27 cellular contexts compared by ENCODE assay signal in the genomic region with DNA sequence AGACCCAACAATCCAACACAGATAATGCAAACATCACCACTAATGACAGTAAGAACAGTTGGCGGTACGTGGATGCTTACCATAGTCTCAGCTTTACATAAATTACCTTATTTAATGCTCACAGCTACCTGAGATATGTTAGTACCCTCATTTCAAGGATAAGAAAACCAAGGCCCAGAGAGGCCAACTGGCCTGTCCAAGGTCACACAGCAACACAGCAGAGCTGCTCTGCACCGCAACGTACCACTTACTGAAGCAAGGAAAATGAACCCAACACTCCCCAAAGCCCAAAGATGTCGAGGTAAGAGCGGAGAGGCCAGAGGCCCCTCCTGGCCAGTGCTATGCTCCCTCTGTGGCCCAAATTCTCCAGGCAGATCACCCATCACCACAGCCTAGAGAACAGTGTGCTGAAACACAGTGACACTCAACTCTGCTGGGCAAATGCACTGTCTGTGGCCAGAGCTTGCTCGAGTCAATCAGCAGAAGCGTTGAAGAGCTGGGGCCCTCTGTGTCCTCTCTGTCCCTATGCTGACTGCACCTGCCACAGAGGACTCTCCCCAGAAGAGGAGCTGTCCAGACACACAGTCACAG. TPM values are rescaled to one million over a fixed set of nuclear protein-coding genes. Genes with fewer than 3 reads are reported as not detected.
DNase-seq lines count a peak whose midpoint lies in the region; ATAC-seq, FAIRE-seq and TF ChIP-seq lines count a peak whose summit lies in the region.
"Had no signal": no experiment of that assay in that cellular context is flagged by ENCODE, and none has a peak within 500 bp of the region (broad histone marks: within the 10 kb centered on the region; RNA-seq: fewer than 3 reads in every experiment).

No MANE protein-coding gene starts in this region.

- no peak for FAIRE-seq in HTR-8/SVneo (lab: Jason Lieb, UNC)
- FAIRE-seq: GM12891, RCC 7860 had no signal

- intact Hi-C loops in posterior vena cava (cut with DNase I) (no loop called here), left lung (cut with DNase I) (no loop called here)

- H3K27ac ChIP-seq in left lung, result no peak overlapping the region
- H3K27ac ChIP-seq: 22Rv1; BLaER1 treated with 17β-estradiol and CSF1 and Interleukin-3, amounts not matched to agents 10 nM and 100 nM had no signal

- H3K27me3 ChIP-seq in left lung, result no peaks in the 10 kb centered on the region
- H3K27me3 ChIP-seq: BLaER1 treated with 17β-estradiol and CSF1 and Interleukin-3, amounts not matched to agents 10 nM and 100 nM had no signal

- H3K9me3 ChIP-seq in left lung, result no peaks in the 10 kb centered on the region
- H3K9me3 ChIP-seq: BLaER1 treated with 17β-estradiol and CSF1 and Interleukin-3, amounts not matched to agents 10 nM and 100 nM had no signal

- ATAC-seq in SK-N-SH treated with all-trans-retinoic acid at 6 μM for 48 hours, result no peak
- ATAC-seq in left lung, result no peak
- ATAC-seq: GM23338 had no signal

- peaks cover 8% of the 10 kb centered on the region in 2 donors for H3K4me1 ChIP-seq in left lung

- H3K4me3 ChIP-seq in left lung, result no peak overlapping the region
- H3K4me3 ChIP-seq: BLaER1 treated with 17β-estradiol and CSF1 and Interleukin-3, amounts not matched to agents 10 nM and 100 nM; GM23338 had no signal

- H3K36me3 ChIP-seq in left lung, result no peaks in the 10 kb centered on the region
- H3K36me3 ChIP-seq: BLaER1 treated with 17β-estradiol and CSF1 and Interleukin-3, amounts not matched to agents 10 nM and 100 nM had no signal

- no peak for TF ChIP-seq CTCF in left lung (IDR thresholded peaks at IDR 0.05)

- peak; percentile 49 for DNase-seq in activated effector memory CD4-positive, alpha-beta T cell treated with anti-CD3 and anti-CD28 coated beads, Interleukin-2, amount 50 U/mL, for 16 hours
- no peak for DNase-seq in activated effector memory CD4-positive, alpha-beta T cell treated with Interleukin-2 at 50 U/mL for 16 hours
- peak; percentile 29 for DNase-seq in islet precursor cell
- peak; percentile 14 for DNase-seq in posterior vena cava (ENCODE audit: low spot score)
- no peak for DNase-seq in activated CD4-positive, alpha-beta T cell treated with anti-CD3 and anti-CD28 coated beads for 1 hour
- DNase-seq in HTR-8/SVneo (ENCODE audit: insufficient read length, low spot score), result no peak
- DNase-seq in left lung, result no peak
- DNase-seq: CD4-positive, alpha-beta memory T cell; DMS153; HCEC 1CT; Karpas-422; MV-4-11; NCI-H1105 treated with DMSO at 0.1 percent for 48 hours; NCI-H2029 treated with DMSO at 0.1 percent for 48 hours; NCI-H2171; NCI-H345; NCI-H524; OCI-M1; Right ventricle myocardium superior had no signal

TF ChIP-seq in SK-N-SH treated with all-trans-retinoic acid at 6 μM for 48 hours, 23 proteins besides CTCF, POLR2A, EP300 and RAD21:
- TF ChIP-seq ZFP3 (CRISPR knock-in tag; IDR thresholded peaks at IDR 0.05) (no peak), TOX (CRISPR knock-in tag; IDR thresholded peaks at IDR 0.05; ENCODE audit: borderline replicate concordance) (no peak), ARNTL (CRISPR knock-in tag; IDR thresholded peaks at IDR 0.05; ENCODE audit: borderline replicate concordance, low read depth) (no peak), BACH2 (CRISPR knock-in tag; IDR thresholded peaks at IDR 0.05; ENCODE audit: borderline replicate concordance) (no peak), TCF4 (CRISPR knock-in tag; IDR thresholded peaks at IDR 0.05; ENCODE audit: borderline replicate concordance) (no peak), ESRRG (CRISPR knock-in tag; IDR thresholded peaks at IDR 0.05) (no peak), ZNF565 (CRISPR knock-in tag; conservative IDR thresholded peaks at IDR 0.05; ENCODE audit: low read depth) (no peak), ZNF8 (CRISPR knock-in tag; IDR thresholded peaks at IDR 0.05) (no peak), SNAI2 (CRISPR knock-in tag; IDR thresholded peaks at IDR 0.05) (no peak), GLIS3 (CRISPR knock-in tag; IDR thresholded peaks at IDR 0.05) (no peak)
- TF ChIP-seq, protein P1, sequence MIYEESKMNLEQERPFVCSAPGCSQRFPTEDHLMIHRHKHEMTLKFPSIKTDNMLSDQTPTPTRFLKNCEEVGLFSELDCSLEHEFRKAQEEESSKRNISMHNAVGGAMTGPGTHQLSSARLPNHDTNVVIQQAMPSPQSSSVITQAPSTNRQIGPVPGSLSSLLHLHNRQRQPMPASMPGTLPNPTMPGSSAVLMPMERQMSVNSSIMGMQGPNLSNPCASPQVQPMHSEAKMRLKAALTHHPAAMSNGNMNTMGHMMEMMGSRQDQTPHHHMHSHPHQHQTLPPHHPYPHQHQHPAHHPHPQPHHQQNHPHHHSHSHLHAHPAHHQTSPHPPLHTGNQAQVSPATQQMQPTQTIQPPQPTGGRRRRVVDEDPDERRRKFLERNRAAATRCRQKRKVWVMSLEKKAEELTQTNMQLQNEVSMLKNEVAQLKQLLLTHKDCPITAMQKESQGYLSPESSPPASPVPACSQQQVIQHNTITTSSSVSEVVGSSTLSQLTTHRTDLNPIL (CRISPR knock-in tag; IDR thresholded peaks at IDR 0.05; ENCODE audit: low read depth), result no peak
- TF ChIP-seq, protein P2, sequence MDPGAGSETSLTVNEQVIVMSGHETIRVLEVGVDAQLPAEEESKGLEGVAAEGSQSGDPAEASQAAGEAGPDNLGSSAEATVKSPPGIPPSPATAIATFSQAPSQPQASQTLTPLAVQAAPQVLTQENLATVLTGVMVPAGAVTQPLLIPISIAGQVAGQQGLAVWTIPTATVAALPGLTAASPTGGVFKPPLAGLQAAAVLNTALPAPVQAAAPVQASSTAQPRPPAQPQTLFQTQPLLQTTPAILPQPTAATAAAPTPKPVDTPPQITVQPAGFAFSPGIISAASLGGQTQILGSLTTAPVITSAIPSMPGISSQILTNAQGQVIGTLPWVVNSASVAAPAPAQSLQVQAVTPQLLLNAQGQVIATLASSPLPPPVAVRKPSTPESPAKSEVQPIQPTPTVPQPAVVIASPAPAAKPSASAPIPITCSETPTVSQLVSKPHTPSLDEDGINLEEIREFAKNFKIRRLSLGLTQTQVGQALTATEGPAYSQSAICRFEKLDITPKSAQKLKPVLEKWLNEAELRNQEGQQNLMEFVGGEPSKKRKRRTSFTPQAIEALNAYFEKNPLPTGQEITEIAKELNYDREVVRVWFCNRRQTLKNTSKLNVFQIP (CRISPR knock-in tag; IDR thresholded peaks at IDR 0.05; ENCODE audit: borderline replicate concordance, low read depth), result no peak
- TF ChIP-seq, protein P3, sequence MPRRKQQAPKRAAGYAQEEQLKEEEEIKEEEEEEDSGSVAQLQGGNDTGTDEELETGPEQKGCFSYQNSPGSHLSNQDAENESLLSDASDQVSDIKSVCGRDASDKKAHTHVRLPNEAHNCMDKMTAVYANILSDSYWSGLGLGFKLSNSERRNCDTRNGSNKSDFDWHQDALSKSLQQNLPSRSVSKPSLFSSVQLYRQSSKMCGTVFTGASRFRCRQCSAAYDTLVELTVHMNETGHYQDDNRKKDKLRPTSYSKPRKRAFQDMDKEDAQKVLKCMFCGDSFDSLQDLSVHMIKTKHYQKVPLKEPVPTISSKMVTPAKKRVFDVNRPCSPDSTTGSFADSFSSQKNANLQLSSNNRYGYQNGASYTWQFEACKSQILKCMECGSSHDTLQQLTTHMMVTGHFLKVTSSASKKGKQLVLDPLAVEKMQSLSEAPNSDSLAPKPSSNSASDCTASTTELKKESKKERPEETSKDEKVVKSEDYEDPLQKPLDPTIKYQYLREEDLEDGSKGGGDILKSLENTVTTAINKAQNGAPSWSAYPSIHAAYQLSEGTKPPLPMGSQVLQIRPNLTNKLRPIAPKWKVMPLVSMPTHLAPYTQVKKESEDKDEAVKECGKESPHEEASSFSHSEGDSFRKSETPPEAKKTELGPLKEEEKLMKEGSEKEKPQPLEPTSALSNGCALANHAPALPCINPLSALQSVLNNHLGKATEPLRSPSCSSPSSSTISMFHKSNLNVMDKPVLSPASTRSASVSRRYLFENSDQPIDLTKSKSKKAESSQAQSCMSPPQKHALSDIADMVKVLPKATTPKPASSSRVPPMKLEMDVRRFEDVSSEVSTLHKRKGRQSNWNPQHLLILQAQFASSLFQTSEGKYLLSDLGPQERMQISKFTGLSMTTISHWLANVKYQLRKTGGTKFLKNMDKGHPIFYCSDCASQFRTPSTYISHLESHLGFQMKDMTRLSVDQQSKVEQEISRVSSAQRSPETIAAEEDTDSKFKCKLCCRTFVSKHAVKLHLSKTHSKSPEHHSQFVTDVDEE (CRISPR knock-in tag; IDR thresholded peaks at IDR 0.05), result no peak

RNA-seq across cellular contexts. Expression of a gene that starts 14.0 kb away (rescaled TPM):
- under 1 TPM; 0.51 to 0.67 TPM for total RNA-seq in posterior vena cava
- 10 to 100 TPM; 33.2 to 44.0 TPM for total RNA-seq in left lung
- total RNA-seq: CD4-positive, alpha-beta memory T cell; G401; M059J had no signal

Comparison
In these comparisons a context has a peak if more than half of its experiments do, and no peak if none do; other contexts are left out.
1. DNase-seq: peak in activated effector memory CD4-positive, alpha-beta T cell treated with anti-CD3 and anti-CD28 coated beads, Interleukin-2, amount 50 U/mL, for 16 hours (single experiment), islet precursor cell (single experiment) and posterior vena cava (single experiment); none in activated effector memory CD4-positive, alpha-beta T cell treated with Interleukin-2 at 50 U/mL for 16 hours (single experiment), activated CD4-positive, alpha-beta T cell treated with anti-CD3 and anti-CD28 coated beads for 1 hour (single experiment), HTR-8/SVneo (single experiment) and left lung (0 of 2).
2. RNA of a gene that starts 14.0 kb away (total RNA-seq): 33.2 to 44.0 TPM in left lung; 0.51 to 0.67 TPM in posterior vena cava; every median in the first group is over 10 times any median in the second.